14 cellular contexts compared by ENCODE assay signal in genomic region chr20:61385316-61385715, GRCh38.
DNase-seq lines count a peak whose midpoint lies in the region; ATAC-seq lines count a peak whose summit lies in the region.
"Had no signal": no experiment of that assay in that cellular context is flagged by ENCODE, and none has a peak within 500 bp of the region (broad histone marks: within the 10 kb centered on the region; RNA-seq: fewer than 3 reads in every experiment).

No MANE protein-coding gene starts in this region.

- DNase-seq in HT1080 (ENCODE audit: low read depth) = peak; percentile 58
- DNase-seq in RPMI7951 (ENCODE audit: low read depth) = peak; percentile 24
- DNase-seq in foreskin melanocyte = peak; percentile 67
- peak; percentile 29 for DNase-seq in skeletal muscle cell (ENCODE audit: low read depth)
- no peak for DNase-seq in SW480 (ENCODE audit: low spot score)
- DNase-seq: 8988T; AML-193; CD8-positive, alpha-beta memory T cell; DMS53; GM23248 had no signal

- ATAC-seq in GM19467 (IDR thresholded peaks at IDR 0.05; ENCODE audit: unreplicated experiment) (no peak), HG02938 (IDR thresholded peaks at IDR 0.05; ENCODE audit: unreplicated experiment) (no peak)
- ATAC-seq: HCT116 had no signal

- H3K4me3 ChIP-seq in skeletal muscle cell (ENCODE audit: low read depth, low read length) = no peak overlapping the region
- H3K4me3 ChIP-seq: BLaER1, GM23248 had no signal
